In genomic region chr2:164873096-164873670, GRCh38 we compare ENCODE assay signal across 22 cellular contexts. TPM values are rescaled to one million over a fixed set of nuclear protein-coding genes. Genes with fewer than 3 reads are reported as not detected.
"Had no signal": no experiment of that assay in that cellular context is flagged by ENCODE, and none has a peak within 500 bp of the region (broad histone marks: within the 10 kb centered on the region; RNA-seq: fewer than 3 reads in every experiment).

No MANE protein-coding gene starts in this region.

- H3K36me3 Mint-ChIP-seq: memory B cell; natural killer cell treated with Interleukin-12 subunit alpha and Interleukin-12 subunit beta and Interleukin-15 and Interleukin-18, amount 100 ng/mL, for 72 hours; stimulated activated memory B cell treated with anti-CD40 and anti-IgM and Interleukin-4, amounts not matched to agents 10 μg/mL and 1 μg/mL and 100 μg/mL, for 72 hours; type B pancreatic cell had no signal

- DNase-seq: activated CD4-positive, alpha-beta T cell treated with anti-CD3 and anti-CD28 coated beads, Interleukin-2, amount 10 ng/mL, durations not matched to agents 7 days and 5 days; activated CD4-positive, CD25-positive, alpha-beta regulatory T cell; activated naive CD4-positive, alpha-beta T cell treated with anti-CD3 and anti-CD28 coated beads, Interleukin-2, amount 50 U/mL, for 16 hours; adrenal gland; cortex of kidney; effector CD8-positive, alpha-beta T cell; hippocampal formation; left lung; nucleus accumbens; spleen; stimulated activated CD4-positive, alpha-beta T cell treated with anti-CD3 and anti-CD28 coated beads, Interleukin-1b, Interleukin-23, amount 100 ng/mL, for 48 hours; T-helper 17 cell had no signal

- H3K4me3 Mint-ChIP-seq: activated CD4-positive, alpha-beta T cell treated with anti-CD3 and anti-CD28 coated beads, Interleukin-2, amount 10 ng/mL, durations not matched to agents 7 days and 5 days; central memory CD8-positive, alpha-beta T cell; memory B cell; natural killer cell treated with Interleukin-12 subunit alpha and Interleukin-12 subunit beta and Interleukin-15 and Interleukin-18, amount 100 ng/mL, for 72 hours; stimulated activated memory B cell treated with anti-CD40 and anti-IgM and Interleukin-4, amounts not matched to agents 10 μg/mL and 1 μg/mL and 100 μg/mL, for 72 hours; T-helper 17 cell; type B pancreatic cell had no signal

- H3K4me1 ChIP-seq: left lung, prostate gland had no signal

- H3K27me3 ChIP-seq: adrenal gland, left lung, spleen had no signal

- H3K4me1 Mint-ChIP-seq: activated CD4-positive, alpha-beta T cell treated with anti-CD3 and anti-CD28 coated beads, Interleukin-2, amount 10 ng/mL, durations not matched to agents 7 days and 5 days; central memory CD8-positive, alpha-beta T cell; T-helper 17 cell had no signal

- H3K27ac Mint-ChIP-seq: activated CD4-positive, alpha-beta T cell treated with anti-CD3 and anti-CD28 coated beads, Interleukin-2, amount 10 ng/mL, durations not matched to agents 7 days and 5 days; activated T-helper 2 cell treated with anti-CD3 and anti-CD28 coated beads, Interferon-gamma antibody, Interleukin-2, Interleukin-4, amounts not matched to agents 10 μg/mL and 5 μg/mL and 100 μg/mL, durations not matched to agents 14 hours and 24 hours and 36 hours; memory B cell; natural killer cell treated with Interleukin-12 subunit alpha and Interleukin-12 subunit beta and Interleukin-15 and Interleukin-18, amount 100 ng/mL, for 72 hours; stimulated activated memory B cell treated with anti-CD40 and anti-IgM and Interleukin-4, amounts not matched to agents 10 μg/mL and 1 μg/mL and 100 μg/mL, for 72 hours; T-helper 17 cell; type B pancreatic cell had no signal

- ATAC-seq: left lung; natural killer cell treated with Interleukin-12 subunit alpha and Interleukin-12 subunit beta and Interleukin-15 and Interleukin-18, amount 100 ng/mL, for 72 hours; sciatic nerve; stimulated activated memory B cell treated with anti-CD40 and anti-IgM and Interleukin-4, amounts not matched to agents 10 μg/mL and 1 μg/mL and 100 μg/mL, for 72 hours; T-helper 17 cell had no signal

- H3K9me3 Mint-ChIP-seq: activated CD4-positive, alpha-beta T cell treated with anti-CD3 and anti-CD28 coated beads, Interleukin-2, amount 10 ng/mL, durations not matched to agents 7 days and 5 days; activated T-helper 2 cell treated with anti-CD3 and anti-CD28 coated beads, Interferon-gamma antibody, Interleukin-2, Interleukin-4, amounts not matched to agents 10 μg/mL and 5 μg/mL and 100 μg/mL, durations not matched to agents 14 hours and 24 hours and 36 hours; central memory CD8-positive, alpha-beta T cell; memory B cell; natural killer cell treated with Interleukin-12 subunit alpha and Interleukin-12 subunit beta and Interleukin-15 and Interleukin-18, amount 100 ng/mL, for 72 hours; stimulated activated memory B cell treated with anti-CD40 and anti-IgM and Interleukin-4, amounts not matched to agents 10 μg/mL and 1 μg/mL and 100 μg/mL, for 72 hours; type B pancreatic cell had no signal

- H3K27me3 Mint-ChIP-seq: activated CD4-positive, alpha-beta T cell treated with anti-CD3 and anti-CD28 coated beads, Interleukin-2, amount 10 ng/mL, durations not matched to agents 7 days and 5 days; central memory CD8-positive, alpha-beta T cell; memory B cell; stimulated activated memory B cell treated with anti-CD40 and anti-IgM and Interleukin-4, amounts not matched to agents 10 μg/mL and 1 μg/mL and 100 μg/mL, for 72 hours; T-helper 17 cell; type B pancreatic cell had no signal

- H3K27ac ChIP-seq: adrenal gland, epithelial cell of prostate, left lung, prostate gland, spleen had no signal

- H3K36me3 ChIP-seq: adrenal gland, left lung, prostate gland, spleen had no signal

- H3K4me3 ChIP-seq: adrenal gland, left lung, prostate gland, spleen had no signal

- H3K9me3 ChIP-seq: adrenal gland, left lung, prostate gland, spleen had no signal

RNA-seq across cellular contexts. Expression of gene COBLL1, which starts 31.6 kb away (rescaled TPM):
- total RNA-seq: activated CD4-positive, alpha-beta T cell treated with anti-CD3 and anti-CD28 coated beads, Interleukin-2, amount 10 ng/mL, durations not matched to agents 7 days and 5 days; activated CD8-positive, alpha-beta memory T cell treated with anti-CD3 and anti-CD28 coated beads for 36 hours had no signal
